ENCODE assay signal across 16 cellular contexts in the genomic region with DNA sequence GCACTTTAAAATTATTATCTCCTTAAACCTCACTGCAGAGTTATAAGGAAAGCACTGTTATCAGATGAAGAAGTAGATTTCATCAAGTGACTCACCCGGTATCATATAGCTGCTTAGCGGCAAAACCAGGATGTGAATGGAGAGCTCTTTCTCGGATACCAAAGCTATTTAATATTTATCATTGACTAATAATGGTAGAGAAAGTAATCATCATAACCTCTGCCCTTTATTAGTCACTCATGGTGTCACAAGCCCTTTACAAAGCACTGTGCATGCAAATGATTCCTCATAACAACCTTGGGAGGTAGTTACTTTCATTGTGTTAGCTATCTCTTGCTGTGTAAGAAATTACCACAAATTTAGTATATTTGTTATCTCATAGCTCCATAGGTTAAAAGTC.
DNase-seq lines count a peak whose midpoint lies in the region; ATAC-seq, FAIRE-seq and TF ChIP-seq lines count a peak whose summit lies in the region.
"Had no signal": no experiment of that assay in that cellular context is flagged by ENCODE, and none has a peak within 500 bp of the region (broad histone marks: within the 10 kb centered on the region; RNA-seq: fewer than 3 reads in every experiment).

No MANE protein-coding gene starts in this region.

- no peak overlapping the region for H3K14ac ChIP-seq in mesenchymal stem cell (ENCODE audit: low read length in 2 of 2)

- H3K36me3 Mint-ChIP-seq in activated CD4-positive, alpha-beta T cell treated with anti-CD3 and anti-CD28 coated beads, Interleukin-2, amount 10 ng/mL, durations not matched to agents 7 days and 5 days (ENCODE audit: low read depth), result no peaks in the 10 kb centered on the region
- H3K36me3 Mint-ChIP-seq: CD4-positive, alpha-beta memory T cell; natural killer cell had no signal

- H3K18ac ChIP-seq in mesenchymal stem cell (ENCODE audit: low read depth in 1 of 2, low read length in 2 of 2), result no peak overlapping the region

- H3K4ac ChIP-seq in mesenchymal stem cell (ENCODE audit: low read depth in 1 of 2, low read length in 2 of 2), result no peak overlapping the region

- H3K4me3 Mint-ChIP-seq in activated CD4-positive, alpha-beta T cell treated with anti-CD3 and anti-CD28 coated beads, Interleukin-2, amount 10 ng/mL, durations not matched to agents 7 days and 5 days, result no peak overlapping the region
- H3K4me3 Mint-ChIP-seq: activated naive CD4-positive, alpha-beta T cell treated with anti-CD3 and anti-CD28 coated beads, Interleukin-2, amount 10 ng/mL, durations not matched to agents 7 days and 5 days; natural killer cell had no signal

- H3K4me3 ChIP-seq in HUES48 (ENCODE audit: low read depth, low read length) (no peak overlapping the region), mesenchymal stem cell (ENCODE audit: insufficient read depth in 1 of 2, low read depth in 1 of 2, low read length in 2 of 2) (no peak overlapping the region)
- H3K4me3 ChIP-seq: A549, prostate gland, upper lobe of right lung had no signal

- no peak overlapping the region for H3K23ac ChIP-seq in mesenchymal stem cell (ENCODE audit: low read length in 2 of 2)

- H2BK12ac ChIP-seq in mesenchymal stem cell (ENCODE audit: low read length in 2 of 2), result no peak overlapping the region

- H3K4me1 ChIP-seq in HUES48 (ENCODE audit: control insufficient read depth, insufficient read depth, low read length) (no peaks in the 10 kb centered on the region), mesenchymal stem cell (ENCODE audit: control insufficient read depth, insufficient read depth, low read depth, low read length) (no peaks in the 10 kb centered on the region)
- H3K4me1 ChIP-seq: A549, prostate gland, upper lobe of right lung had no signal

- H3K27me3 Mint-ChIP-seq in activated CD4-positive, alpha-beta T cell treated with anti-CD3 and anti-CD28 coated beads, Interleukin-2, amount 10 ng/mL, durations not matched to agents 7 days and 5 days, result no peaks in the 10 kb centered on the region
- H3K27me3 Mint-ChIP-seq: activated naive CD4-positive, alpha-beta T cell treated with anti-CD3 and anti-CD28 coated beads, Interleukin-2, amount 10 ng/mL, durations not matched to agents 7 days and 5 days; CD4-positive, alpha-beta memory T cell had no signal

- no peak for TF ChIP-seq POLR2A in H54 (IDR thresholded peaks at IDR 0.05; ENCODE audit: low read depth, low read length)

- H3K4me1 Mint-ChIP-seq in activated CD4-positive, alpha-beta T cell treated with anti-CD3 and anti-CD28 coated beads, Interleukin-2, amount 10 ng/mL, durations not matched to agents 7 days and 5 days, result no peaks in the 10 kb centered on the region
- H3K4me1 Mint-ChIP-seq: activated naive CD4-positive, alpha-beta T cell treated with anti-CD3 and anti-CD28 coated beads, Interleukin-2, amount 10 ng/mL, durations not matched to agents 7 days and 5 days had no signal

- no peaks in the 10 kb centered on the region for H3K27me3 ChIP-seq in HUES48 (ENCODE audit: control insufficient read depth, insufficient read depth, low read length)
- H3K27me3 ChIP-seq in mesenchymal stem cell (ENCODE audit: control insufficient read depth in 1 of 2, insufficient read depth in 1 of 2, low read length in 2 of 2), result no peaks in the 10 kb centered on the region
- H3K27me3 ChIP-seq: brain microvascular endothelial cell, upper lobe of right lung had no signal

- H3K9me3 ChIP-seq in HUES48 (ENCODE audit: control insufficient read depth, insufficient read depth, low read length), result no peaks in the 10 kb centered on the region
- H3K9me3 ChIP-seq in mesenchymal stem cell (ENCODE audit: control insufficient read depth, low read length), result no peaks in the 10 kb centered on the region
- H3K9me3 ChIP-seq: A549, prostate gland, upper lobe of right lung had no signal

- no peak overlapping the region for H4K8ac ChIP-seq in mesenchymal stem cell (ENCODE audit: low read length)

- peak; percentile 19 for DNase-seq in activated CD4-positive, alpha-beta T cell treated with anti-CD3 and anti-CD28 coated beads for 48 hours
- DNase-seq in activated CD4-positive, alpha-beta T cell treated with anti-CD3 and anti-CD28 coated beads, Interleukin-2, amount 10 ng/mL, durations not matched to agents 7 days and 5 days, result no peak
- peak; percentile 36 for DNase-seq in mesenchymal stem cell
- DNase-seq in NCI-H2029 (lab: John Stamatoyannopoulos, UW), result no peak
- no peak for DNase-seq in H54 (ENCODE audit: insufficient read length, low spot score)
- DNase-seq in OCI-M1 (lab: John Stamatoyannopoulos, UW), result no peak
- DNase-seq: activated naive CD4-positive, alpha-beta T cell treated with anti-CD3 and anti-CD28 coated beads, Interleukin-2, amount 10 ng/mL, durations not matched to agents 7 days and 5 days; brain microvascular endothelial cell; CD4-positive, alpha-beta memory T cell; HCEC 1CT; natural killer cell; upper lobe of right lung had no signal

- H2AFZ ChIP-seq in mesenchymal stem cell (ENCODE audit: low read depth, low read length), result no peak overlapping the region

- H3K4me2 ChIP-seq in mesenchymal stem cell (ENCODE audit: low read length, poor library complexity, severe bottlenecking), result no peak overlapping the region
- H3K4me2 ChIP-seq: A549 had no signal

- no peak overlapping the region for H4K91ac ChIP-seq in mesenchymal stem cell (ENCODE audit: low read length)

- H3K9ac ChIP-seq in HUES48 (ENCODE audit: low read depth, low read length) (no peak overlapping the region), mesenchymal stem cell (ENCODE audit: low read length) (no peak overlapping the region)

- POLR2A ChIA-PET in activated CD4-positive, alpha-beta T cell treated with anti-CD3 and anti-CD28 coated beads, Interleukin-2, amount 10 ng/mL, durations not matched to agents 7 days and 5 days (lab: Charles Lee), result no interaction called here

- H3K27ac ChIP-seq in HUES48 (ENCODE audit: low read depth, low read length) (peak overlapping the region; percentile 45), mesenchymal stem cell (ENCODE audit: low read length, poor library complexity, severe bottlenecking) (no peak overlapping the region)
- H3K27ac ChIP-seq: A549, brain microvascular endothelial cell, prostate gland, upper lobe of right lung had no signal

- WGBS in mesenchymal stem cell, result 60% methylated on average over 1 of the region's 3 CpGs

- peak; percentile 61 for ATAC-seq in GM21390 (IDR thresholded peaks at IDR 0.05; ENCODE audit: unreplicated experiment)
- ATAC-seq: natural killer cell had no signal

- CTCF ChIA-PET in activated CD4-positive, alpha-beta T cell treated with anti-CD3 and anti-CD28 coated beads, Interleukin-2, amount 10 ng/mL, durations not matched to agents 7 days and 5 days (lab: Charles Lee), result interaction anchor here (0.6 kb wide), 1 partner anchor 649 kb away, joined by 3 read pairs; no protein-coding TSS in a partner anchor

- H2BK15ac ChIP-seq in mesenchymal stem cell (ENCODE audit: low read depth, poor library complexity, severe bottlenecking), result no peak overlapping the region

- no peak overlapping the region for H2BK5ac ChIP-seq in mesenchymal stem cell (ENCODE audit: low read depth, low read length, poor library complexity, severe bottlenecking)

- H3K9me3 Mint-ChIP-seq in activated CD4-positive, alpha-beta T cell treated with anti-CD3 and anti-CD28 coated beads, Interleukin-2, amount 10 ng/mL, durations not matched to agents 7 days and 5 days, result peaks cover 3% of the 10 kb centered on the region
- H3K9me3 Mint-ChIP-seq: activated naive CD4-positive, alpha-beta T cell treated with anti-CD3 and anti-CD28 coated beads, Interleukin-2, amount 10 ng/mL, durations not matched to agents 7 days and 5 days; CD4-positive, alpha-beta memory T cell; natural killer cell had no signal

- no peak overlapping the region for H3K27ac Mint-ChIP-seq in activated CD4-positive, alpha-beta T cell treated with anti-CD3 and anti-CD28 coated beads, Interleukin-2, amount 10 ng/mL, durations not matched to agents 7 days and 5 days
- H3K27ac Mint-ChIP-seq: activated naive CD4-positive, alpha-beta T cell treated with anti-CD3 and anti-CD28 coated beads, Interleukin-2, amount 10 ng/mL, durations not matched to agents 7 days and 5 days; natural killer cell had no signal

- no peak for FAIRE-seq in H54 (lab: Jason Lieb, UNC)
- FAIRE-seq: A549 had no signal

- H3K36me3 ChIP-seq in HUES48 (ENCODE audit: control insufficient read depth, insufficient read depth, low read length), result no peaks in the 10 kb centered on the region
- H3K36me3 ChIP-seq in mesenchymal stem cell (ENCODE audit: control insufficient read depth in 1 of 2, insufficient read depth in 2 of 2, low read depth in 1 of 2, low read length in 2 of 2), result no peaks in the 10 kb centered on the region
- H3K36me3 ChIP-seq: brain microvascular endothelial cell, prostate gland, upper lobe of right lung had no signal

- no peak overlapping the region for H2AK5ac ChIP-seq in mesenchymal stem cell (ENCODE audit: low read length, severe bottlenecking)

- H3K79me1 ChIP-seq in mesenchymal stem cell (replicated peaks; ENCODE audit: low read length, poor library complexity, severe bottlenecking), result no peaks in the 10 kb centered on the region

- no peak overlapping the region for H2BK120ac ChIP-seq in mesenchymal stem cell (ENCODE audit: low read depth, low read length)

Comparison
In these comparisons a context has a peak if more than half of its experiments do, and no peak if none do; other contexts are left out.
1. DNase-seq: peak in activated CD4-positive, alpha-beta T cell treated with anti-CD3 and anti-CD28 coated beads for 48 hours (single experiment) and mesenchymal stem cell (single experiment); none in activated CD4-positive, alpha-beta T cell treated with anti-CD3 and anti-CD28 coated beads, Interleukin-2, amount 10 ng/mL, durations not matched to agents 7 days and 5 days (single experiment), NCI-H2029 (single experiment), H54 (single experiment) and OCI-M1 (single experiment).